ENCODE assay signal across 20 cellular contexts in genomic region chr12:57826400-57826799, GRCh38.
"Had no signal": no experiment of that assay in that cellular context is flagged by ENCODE, and none has a peak within 500 bp of the region (broad histone marks: within the 10 kb centered on the region; RNA-seq: fewer than 3 reads in every experiment).

No MANE protein-coding gene starts in this region.

- H3K4me3 ChIP-seq: adrenal gland, pancreas, right lobe of liver, testis had no signal

- H3K27me3 Mint-ChIP-seq: stimulated activated naive CD8-positive, alpha-beta T cell treated with anti-CD3 and anti-CD28 coated beads, Interleukin-15, amount 100 ng/mL, for 72 hours had no signal

- H3K27ac ChIP-seq: epithelial cell of prostate, pancreas, right lobe of liver, testis, WERI-Rb-1 had no signal

- ATAC-seq: left colon; natural killer cell; pancreas; right lobe of liver; stimulated activated naive CD8-positive, alpha-beta T cell treated with anti-CD3 and anti-CD28 coated beads, Interleukin-15, amount 100 ng/mL, for 72 hours had no signal

- H3K9me3 Mint-ChIP-seq: endodermal cell; natural killer cell; stimulated activated naive CD8-positive, alpha-beta T cell treated with anti-CD3 and anti-CD28 coated beads, Interleukin-15, amount 100 ng/mL, for 72 hours had no signal

- H3K9me3 ChIP-seq: adrenal gland, pancreas, right lobe of liver, testis had no signal

- DNase-seq: activated CD4-positive, alpha-beta T cell treated with anti-CD3 and anti-CD28 coated beads for 1 hour; adrenal gland; dermis blood vessel endothelial cell; endodermal cell; foreskin fibroblast; glutamatergic neuron; hippocampal formation; islet precursor cell; left colon; natural killer cell; pancreas; right lobe of liver; small intestine; stimulated activated CD4-positive, alpha-beta T cell treated with anti-CD3 and anti-CD28 coated beads, Interleukin-15, amount 100 ng/mL, for 24 hours; stimulated activated CD4-positive, alpha-beta T cell treated with anti-CD3 and anti-CD28 coated beads, Interleukin-2, amount 100 ng/mL, for 48 hours; stimulated activated naive CD8-positive, alpha-beta T cell treated with anti-CD3 and anti-CD28 coated beads, Interleukin-15, amount 100 ng/mL, for 72 hours; T-helper 2 cell; testis; WERI-Rb-1 had no signal

- H3K4me1 Mint-ChIP-seq: endodermal cell had no signal

- H3K4me3 Mint-ChIP-seq: endodermal cell; natural killer cell; stimulated activated naive CD8-positive, alpha-beta T cell treated with anti-CD3 and anti-CD28 coated beads, Interleukin-15, amount 100 ng/mL, for 72 hours had no signal

- H3K27me3 ChIP-seq: adrenal gland, pancreas, right lobe of liver, testis had no signal
